10 cellular contexts compared by ENCODE assay signal in genomic region chr2:67649331-67650071, GRCh38.
A peak's percentile ranks its signal among the peaks of the same experiment; 100 is the strongest.
DNase-seq lines count a peak whose midpoint lies in the region; ATAC-seq and TF ChIP-seq lines count a peak whose summit lies in the region.
"Had no signal": no experiment of that assay in that cellular context is flagged by ENCODE, and none has a peak within 500 bp of the region (broad histone marks: within the 10 kb centered on the region; RNA-seq: fewer than 3 reads in every experiment).

No MANE protein-coding gene starts in this region.

- H3K4me3 Mint-ChIP-seq in osteocyte (ENCODE audit: unreplicated experiment): no peak overlapping the region
- H3K4me3 Mint-ChIP-seq: activated CD4-positive, alpha-beta T cell treated with anti-CD3 and anti-CD28 coated beads, Interleukin-2, amount 10 ng/mL, durations not matched to agents 24 days and 14 days had no signal

- peak overlapping the region; percentile 26 for H3K27ac ChIP-seq in RWPE2 (ENCODE audit: poor library complexity, severe bottlenecking)

- DNase-seq in Daoy (ENCODE audit: low read depth): peak; percentile 28
- no peak for DNase-seq in RWPE2 (ENCODE audit: low spot score)
- peak; percentile 68 for DNase-seq in Right ventricle myocardium superior
- DNase-seq in retinal pigment epithelial cell (ENCODE audit: low read depth): peak; percentile 51
- no peak for DNase-seq in activated CD8-positive, alpha-beta memory T cell treated with anti-CD3 and anti-CD28 coated beads for 24 hours
- no peak for DNase-seq in osteocyte (ENCODE audit: extremely low spot score, unreplicated experiment)
- DNase-seq: activated CD4-positive, alpha-beta T cell treated with anti-CD3 and anti-CD28 coated beads, Interleukin-2, amount 10 ng/mL, durations not matched to agents 24 days and 14 days; NCI-H1436 treated with DMSO at 0.1 percent for 48 hours had no signal

- H3K27me3 ChIP-seq in RWPE2 (ENCODE audit: insufficient read depth, poor library complexity, severe bottlenecking): no peaks in the 10 kb centered on the region

- H3K27ac Mint-ChIP-seq in osteocyte (ENCODE audit: unreplicated experiment): no peak overlapping the region
- H3K27ac Mint-ChIP-seq: activated CD4-positive, alpha-beta T cell treated with anti-CD3 and anti-CD28 coated beads, Interleukin-2, amount 10 ng/mL, durations not matched to agents 24 days and 14 days had no signal

- H3K4me3 ChIP-seq in RWPE2 (ENCODE audit: severe bottlenecking): no peak overlapping the region
- no peak overlapping the region for H3K4me3 ChIP-seq in retinal pigment epithelial cell (ENCODE audit: low read length)

- peaks cover 4% of the 10 kb centered on the region for H3K9me3 ChIP-seq in RWPE2 (ENCODE audit: severe bottlenecking)

- H3K9me3 Mint-ChIP-seq in osteocyte (ENCODE audit: unreplicated experiment): peaks cover 3% of the 10 kb centered on the region
- H3K9me3 Mint-ChIP-seq: activated CD4-positive, alpha-beta T cell treated with anti-CD3 and anti-CD28 coated beads, Interleukin-2, amount 10 ng/mL, durations not matched to agents 24 days and 14 days had no signal

- no peaks in the 10 kb centered on the region for H3K36me3 Mint-ChIP-seq in osteocyte (ENCODE audit: unreplicated experiment)

- intact Hi-C loops in Right ventricle myocardium superior (cut with DNase I): loop anchor here (10.0 kb wide), 3 partner anchors 85 to 1065 kb away; no protein-coding TSS in a partner anchor

- no peaks in the 10 kb centered on the region for H3K27me3 Mint-ChIP-seq in osteocyte (ENCODE audit: unreplicated experiment)
- H3K27me3 Mint-ChIP-seq: activated CD4-positive, alpha-beta T cell treated with anti-CD3 and anti-CD28 coated beads, Interleukin-2, amount 10 ng/mL, durations not matched to agents 24 days and 14 days had no signal

- ATAC-seq in RWPE2 (ENCODE audit: low read depth) (peak; percentile 70), Right ventricle myocardium superior (ENCODE audit: poor library complexity) (peak; percentile 82), GM21526 (IDR thresholded peaks at IDR 0.05; ENCODE audit: low FRiP score, unreplicated experiment) (no peak), HG03460 (IDR thresholded peaks at IDR 0.05; ENCODE audit: unreplicated experiment) (no peak)

- peaks cover 14% of the 10 kb centered on the region for H3K4me1 ChIP-seq in RWPE2 (ENCODE audit: insufficient read depth, poor library complexity, severe bottlenecking)

- H3K36me3 ChIP-seq in RWPE2 (ENCODE audit: low read depth): no peaks in the 10 kb centered on the region

- TF ChIP-seq CTCF in RWPE2 (IDR thresholded peaks at IDR 0.05; ENCODE audit: poor library complexity, severe bottlenecking): no peak
- TF ChIP-seq CTCF in retinal pigment epithelial cell (conservative IDR thresholded peaks at IDR 0.05; ENCODE audit: low read depth, low read length): no peak
- no peak for TF ChIP-seq CTCF in osteocyte (IDR thresholded peaks at IDR 0.05)

- peaks cover 7% of the 10 kb centered on the region for H3K4me1 Mint-ChIP-seq in osteocyte (ENCODE audit: unreplicated experiment)
- H3K4me1 Mint-ChIP-seq: activated CD4-positive, alpha-beta T cell treated with anti-CD3 and anti-CD28 coated beads, Interleukin-2, amount 10 ng/mL, durations not matched to agents 24 days and 14 days had no signal

Comparison
In these comparisons a context has a peak if more than half of its experiments do, and no peak if none do; other contexts are left out.
1. DNase-seq: peak in Daoy (single experiment), Right ventricle myocardium superior (single experiment) and retinal pigment epithelial cell (single experiment); none in RWPE2 (single experiment), activated CD8-positive, alpha-beta memory T cell treated with anti-CD3 and anti-CD28 coated beads for 24 hours (single experiment) and osteocyte (single experiment).
2. ATAC-seq: peak in RWPE2 (single experiment) and Right ventricle myocardium superior (single experiment); none in GM21526 (single experiment) and HG03460 (single experiment).